1 cellular context compared by ENCODE assay signal in genomic region chr22:46577361-46578249, GRCh38.
TF ChIP-seq lines count a peak whose summit lies in the region.

No MANE protein-coding gene starts in this region.

TF ChIP-seq in GM23338, 12 proteins besides CTCF, POLR2A, EP300 and RAD21 (continued from another document):
- no peak for TF ChIP-seq ZNF462 (CRISPR knock-in tag; IDR thresholded peaks at IDR 0.05)
- TF ChIP-seq NANOG (IDR thresholded peaks at IDR 0.05; ENCODE audit: borderline replicate concordance), result no peak
- TF ChIP-seq EZH2 (IDR thresholded peaks at IDR 0.05; ENCODE audit: low read depth, unreplicated experiment), result no peak
- no peak for TF ChIP-seq ZNF114 (CRISPR knock-in tag; IDR thresholded peaks at IDR 0.05)
